In the genomic region with DNA sequence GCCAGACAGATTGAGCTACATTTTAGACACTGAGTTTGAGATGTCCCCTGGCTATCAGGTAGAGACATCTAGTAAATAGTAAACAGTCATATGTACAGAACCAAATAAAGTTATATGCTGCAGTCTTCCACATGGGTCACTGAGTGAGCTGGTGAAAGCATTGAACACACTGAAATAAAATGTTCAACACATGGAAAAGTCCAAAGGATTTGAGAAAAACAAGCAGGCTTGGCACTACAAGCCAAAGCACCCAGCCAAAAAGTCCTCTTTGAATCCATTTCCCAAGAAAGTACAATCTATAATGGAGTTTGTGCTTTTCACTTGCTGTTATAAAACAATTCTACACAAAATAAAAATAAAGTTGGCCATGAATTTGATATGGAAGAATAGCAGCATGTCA, we compare ENCODE assay signal across 32 cellular contexts.
"Had no signal": no experiment of that assay in that cellular context is flagged by ENCODE, and none has a peak within 500 bp of the region (broad histone marks: within the 10 kb centered on the region; RNA-seq: fewer than 3 reads in every experiment).

No MANE protein-coding gene starts in this region.

- H3K27ac ChIP-seq: KMS-11 had no signal

- H3K9ac ChIP-seq: KMS-11 had no signal

- H3K4me3 ChIP-seq: MG63 had no signal

- H3K9me3 ChIP-seq: MG63 had no signal

- H3K36me3 ChIP-seq: MG63 had no signal

- DNase-seq: Karpas-422, Kasumi-1, KG1, MG63, MM.1S, MV-4-11, NCI-H1048, NCI-H1092, NCI-H1092 treated with DMSO at 0.1 percent for 48 hours, NCI-H1105, NCI-H1105 treated with DMSO at 0.1 percent for 48 hours, NCI-H1417 treated with DMSO at 0.1 percent for 48 hours, NCI-H1436, NCI-H1436 treated with DMSO at 0.1 percent for 48 hours, NCI-H146, NCI-H1694, NCI-H1694 treated with DMSO at 0.1 percent for 48 hours, NCI-H187, NCI-H187 treated with DMSO at 0.1 percent for 48 hours, NCI-H1930, NCI-H2029, NCI-H2029 treated with DMSO at 0.1 percent for 48 hours, NCI-H2081, NCI-H2081 treated with DMSO at 0.1 percent for 48 hours, NCI-H2107, NCI-H2171, NCI-H2171 treated with DMSO at 0.1 percent for 48 hours, NCI-H226, NCI-H345, NCI-H446, NCI-H446 treated with DMSO at 0.1 percent for 48 hours had no signal

- H3K4me2 ChIP-seq: KMS-11 had no signal

- H3K27me3 ChIP-seq: MG63 had no signal
